9 cellular contexts compared by ENCODE assay signal in genomic region chr17:77164483-77165030, GRCh38. TPM values are rescaled to one million over a fixed set of nuclear protein-coding genes. Genes with fewer than 3 reads are reported as not detected.
DNase-seq lines count a peak whose midpoint lies in the region; ATAC-seq and TF ChIP-seq lines count a peak whose summit lies in the region.
"Had no signal": no experiment of that assay in that cellular context is flagged by ENCODE, and none has a peak within 500 bp of the region (broad histone marks: within the 10 kb centered on the region; RNA-seq: fewer than 3 reads in every experiment).

No MANE protein-coding gene starts in this region.

- H3K4me3 Mint-ChIP-seq in CD8-positive, alpha-beta memory T cell: peak overlapping the region in 1 of 7 donors; percentile 21
- no peak overlapping the region for H3K4me3 Mint-ChIP-seq in activated CD4-positive, alpha-beta memory T cell treated with anti-CD3 and anti-CD28 coated beads, Interleukin-2, amount 10 ng/mL, durations not matched to agents 7 days and 5 days

- ATAC-seq in body of pancreas: peak; percentile 43

- peaks cover 13% of the 10 kb centered on the region for H3K9me3 ChIP-seq in CD8-positive, alpha-beta memory T cell (ENCODE audit: low read length)
- H3K9me3 ChIP-seq in body of pancreas: peaks cover 0 to 10% (median 0%) of the 10 kb centered on the region in 3 donors

- DNase-seq in CD8-positive, alpha-beta memory T cell: no peak
- DNase-seq in NCI-H2196 (lab: John Stamatoyannopoulos, UW; ENCODE audit: unreplicated experiment): peak; percentile 45
- DNase-seq in body of pancreas: no peak
- DNase-seq in midbrain (lab: John Stamatoyannopoulos, UW): peak; percentile 38
- DNase-seq in activated CD4-positive, alpha-beta memory T cell treated with anti-CD3 and anti-CD28 coated beads, Interleukin-2, amount 10 ng/mL, durations not matched to agents 7 days and 5 days: no peak
- DNase-seq in NCI-H524 treated with DMSO at 0.1 percent for 48 hours (lab: John Stamatoyannopoulos, UW): no peak
- DNase-seq in EL: no peak
- no peak for DNase-seq in kidney glomerular epithelial cell (lab: John Stamatoyannopoulos, UW)
- DNase-seq: activated CD4-positive, alpha-beta T cell treated with anti-CD3 and anti-CD28 coated beads for 4 hours had no signal

- no peak overlapping the region for H3K27ac ChIP-seq in CD8-positive, alpha-beta memory T cell (ENCODE audit: low read depth, low read length)
- peak overlapping the region; percentile 39 to 76 (median 67) for H3K27ac ChIP-seq in body of pancreas

- CTCF ChIA-PET in CD8-positive, alpha-beta memory T cell (lab: Charles Lee): no interaction called here
- CTCF ChIA-PET in activated CD4-positive, alpha-beta memory T cell treated with anti-CD3 and anti-CD28 coated beads, Interleukin-2, amount 10 ng/mL, durations not matched to agents 7 days and 5 days (lab: Charles Lee): interaction anchor here (1.2 kb wide), 1 partner anchor 78 kb away, joined by 3 read pairs; no protein-coding TSS in a partner anchor

- H3K9me3 Mint-ChIP-seq in CD8-positive, alpha-beta memory T cell: peaks cover 0 to 20% (median 17%) of the 10 kb centered on the region in 5 donors
- H3K9me3 Mint-ChIP-seq in activated CD4-positive, alpha-beta memory T cell treated with anti-CD3 and anti-CD28 coated beads, Interleukin-2, amount 10 ng/mL, durations not matched to agents 7 days and 5 days: peaks cover 31% of the 10 kb centered on the region

- H3K27me3 Mint-ChIP-seq in CD8-positive, alpha-beta memory T cell: no peaks in the 10 kb centered on the region
- H3K27me3 Mint-ChIP-seq in activated CD4-positive, alpha-beta memory T cell treated with anti-CD3 and anti-CD28 coated beads, Interleukin-2, amount 10 ng/mL, durations not matched to agents 7 days and 5 days: no peaks in the 10 kb centered on the region

- POLR2A ChIA-PET in CD8-positive, alpha-beta memory T cell (lab: Charles Lee): interaction anchor here (0.6 kb wide), 1 partner anchor 80 kb away, joined by 8 read pairs; no protein-coding TSS in a partner anchor
- POLR2A ChIA-PET in activated CD4-positive, alpha-beta memory T cell treated with anti-CD3 and anti-CD28 coated beads, Interleukin-2, amount 10 ng/mL, durations not matched to agents 7 days and 5 days (lab: Charles Lee): interaction anchor here (1.5 kb wide), 1 partner anchor 76 kb away, joined by 4 read pairs; no protein-coding TSS in a partner anchor

- no peak for TF ChIP-seq POLR2A in body of pancreas (IDR thresholded peaks at IDR 0.05)

- peaks cover 23 to 36% (median 30%) of the 10 kb centered on the region in 3 donors for H3K36me3 Mint-ChIP-seq in CD8-positive, alpha-beta memory T cell
- peaks cover 83% of the 10 kb centered on the region for H3K36me3 Mint-ChIP-seq in activated CD4-positive, alpha-beta memory T cell treated with anti-CD3 and anti-CD28 coated beads, Interleukin-2, amount 10 ng/mL, durations not matched to agents 7 days and 5 days (ENCODE audit: low read depth)

- peaks cover 9% of the 10 kb centered on the region for H3K4me1 ChIP-seq in CD8-positive, alpha-beta memory T cell (ENCODE audit: insufficient read depth, low read length)
- H3K4me1 ChIP-seq in body of pancreas: peaks cover 51% of the 10 kb centered on the region

- H3K27ac Mint-ChIP-seq in CD8-positive, alpha-beta memory T cell: peak overlapping the region in 5 of 8 donors; percentile 9 to 69 (median 34)
- H3K27ac Mint-ChIP-seq in activated CD4-positive, alpha-beta memory T cell treated with anti-CD3 and anti-CD28 coated beads, Interleukin-2, amount 10 ng/mL, durations not matched to agents 7 days and 5 days: no peak overlapping the region

- no peak overlapping the region for H3K4me3 ChIP-seq in CD8-positive, alpha-beta memory T cell (ENCODE audit: low read length)
- no peak overlapping the region for H3K4me3 ChIP-seq in body of pancreas

- WGBS in body of pancreas, 2 donors: 20 to 25% methylated on average over 6 of the region's 6 CpGs

- peaks cover 40 to 68% (median 44%) of the 10 kb centered on the region in 3 donors for H3K4me1 Mint-ChIP-seq in CD8-positive, alpha-beta memory T cell
- H3K4me1 Mint-ChIP-seq in activated CD4-positive, alpha-beta memory T cell treated with anti-CD3 and anti-CD28 coated beads, Interleukin-2, amount 10 ng/mL, durations not matched to agents 7 days and 5 days: peaks cover 35% of the 10 kb centered on the region

- H3K27me3 ChIP-seq in CD8-positive, alpha-beta memory T cell (ENCODE audit: insufficient read depth, low read length, poor library complexity, severe bottlenecking): no peaks in the 10 kb centered on the region
- H3K27me3 ChIP-seq in body of pancreas: no peaks in the 10 kb centered on the region

- H3K36me3 ChIP-seq in CD8-positive, alpha-beta memory T cell (ENCODE audit: insufficient read depth, low read length): no peaks in the 10 kb centered on the region
- no peaks in the 10 kb centered on the region for H3K36me3 ChIP-seq in body of pancreas (replicated peaks in 1 of 2; ENCODE audit: insufficient read depth in 1 of 2, low read depth in 2 of 2)

- TF ChIP-seq CTCF in body of pancreas (IDR thresholded peaks at IDR 0.05): no peak

- intact Hi-C loops in body of pancreas (cut with DNase I): no loop called here

RNA-seq across cellular contexts. Expression of gene SEC14L1, which starts 23.8 kb away (rescaled TPM):
- total RNA-seq in CD8-positive, alpha-beta memory T cell: 10 to 100 TPM; 73.3 to 75.6 TPM
- polyA plus RNA-seq in CD8-positive, alpha-beta memory T cell: 9.5 TPM
- total RNA-seq in body of pancreas: 10 to 100 TPM; 22.1 to 36.8 TPM
- 10 to 100 TPM; 77.2 to 82.2 TPM for total RNA-seq in activated CD4-positive, alpha-beta memory T cell treated with anti-CD3 and anti-CD28 coated beads, Interleukin-2, amount 10 ng/mL, durations not matched to agents 7 days and 5 days

Comparison
In these comparisons a context has a peak if more than half of its experiments do, and no peak if none do; other contexts are left out.
1. DNase-seq: peak in NCI-H2196 (single experiment) and midbrain (single experiment); none in CD8-positive, alpha-beta memory T cell (0 of 5), body of pancreas (0 of 4), activated CD4-positive, alpha-beta memory T cell treated with anti-CD3 and anti-CD28 coated beads, Interleukin-2, amount 10 ng/mL, durations not matched to agents 7 days and 5 days (single experiment), NCI-H524 treated with DMSO at 0.1 percent for 48 hours (single experiment), EL (single experiment) and kidney glomerular epithelial cell (single experiment).